Comparison of ENCODE assay signal across 1 cellular context in genomic region chr19:4636151-4636717, GRCh38.
TF ChIP-seq lines count a peak whose summit lies in the region.

No MANE protein-coding gene starts in this region.

TF ChIP-seq in HepG2, 621 proteins besides CTCF, POLR2A, EP300 and RAD21 (continued from another document and continues in another):
- TF ChIP-seq STAT6 (CRISPR knock-in tag; IDR thresholded peaks at IDR 0.05; ENCODE audit: borderline replicate concordance), result no peak
- TF ChIP-seq ATRX (CRISPR knock-in tag; IDR thresholded peaks at IDR 0.05; ENCODE audit: borderline replicate concordance), result no peak
- peak; percentile 40; the same call in 1 of the 2 replicates for TF ChIP-seq ZNF317 (CRISPR knock-in tag; IDR thresholded peaks at IDR 0.05)
- no peak for TF ChIP-seq ZNF576 (CRISPR knock-in tag; IDR thresholded peaks at IDR 0.05)
- TF ChIP-seq SKIL (CRISPR knock-in tag; IDR thresholded peaks at IDR 0.05; ENCODE audit: borderline replicate concordance), result no peak
- no peak for TF ChIP-seq AFF4 (CRISPR knock-in tag; IDR thresholded peaks at IDR 0.05)
- TF ChIP-seq HOXA7 (CRISPR knock-in tag; IDR thresholded peaks at IDR 0.05), result no peak
- TF ChIP-seq ZNF18 (CRISPR knock-in tag; IDR thresholded peaks at IDR 0.05; ENCODE audit: insufficient replicate concordance), result no peak
- TF ChIP-seq NR2C2 (CRISPR knock-in tag; IDR thresholded peaks at IDR 0.05; ENCODE audit: borderline replicate concordance), result no peak; the same call in 1 of the 2 replicates
- no peak for TF ChIP-seq ZSCAN9 (CRISPR knock-in tag; IDR thresholded peaks at IDR 0.05; ENCODE audit: borderline replicate concordance)
- TF ChIP-seq ATF2 (CRISPR knock-in tag; IDR thresholded peaks at IDR 0.05), result peak; percentile 22; the same call in 1 of the 2 replicates
- no peak for TF ChIP-seq THYN1 (CRISPR knock-in tag; IDR thresholded peaks at IDR 0.05; ENCODE audit: borderline replicate concordance, low read depth)
- TF ChIP-seq ZIK1 (CRISPR knock-in tag; IDR thresholded peaks at IDR 0.05; ENCODE audit: borderline replicate concordance, low read depth), result no peak
- no peak for TF ChIP-seq ZFP90 (CRISPR knock-in tag; IDR thresholded peaks at IDR 0.05; ENCODE audit: borderline replicate concordance)
- TF ChIP-seq CEBPB (IDR thresholded peaks at IDR 0.05; ENCODE audit: borderline replicate concordance, low read depth, low read length), result no peak
- TF ChIP-seq ZNF780A (CRISPR knock-in tag; IDR thresholded peaks at IDR 0.05), result no peak
- TF ChIP-seq NCOA1 (CRISPR knock-in tag; IDR thresholded peaks at IDR 0.05), result no peak
- TF ChIP-seq RFXANK (CRISPR knock-in tag; IDR thresholded peaks at IDR 0.05), result no peak
- no peak for TF ChIP-seq KLF11 (CRISPR knock-in tag; IDR thresholded peaks at IDR 0.05)
- TF ChIP-seq SP140L (CRISPR knock-in tag; IDR thresholded peaks at IDR 0.05; ENCODE audit: borderline replicate concordance), result no peak
- TF ChIP-seq NR3C1 (CRISPR knock-in tag; IDR thresholded peaks at IDR 0.05), result no peak
- 0 out of 2 replicates have a peak, but pooled peaks have one; percentile 26 for TF ChIP-seq ZNF788 (CRISPR knock-in tag; IDR thresholded peaks at IDR 0.05; ENCODE audit: borderline replicate concordance)
- no peak for TF ChIP-seq XRCC5 (optimal IDR thresholded peaks at IDR 0.05; ENCODE audit: low read length)
- TF ChIP-seq ZNF407 (CRISPR knock-in tag; IDR thresholded peaks at IDR 0.05; ENCODE audit: not compliant biosample characterization), result peak; percentile 30
- TF ChIP-seq IRF2 (CRISPR knock-in tag; IDR thresholded peaks at IDR 0.05), result no peak; the same call in 1 of the 2 replicates
- no peak for TF ChIP-seq PHF21A (CRISPR knock-in tag; IDR thresholded peaks at IDR 0.05)
- TF ChIP-seq ZSCAN31 (CRISPR knock-in tag; IDR thresholded peaks at IDR 0.05; ENCODE audit: low read depth), result peak; percentile 41; the same call in 1 of the 2 replicates
- no peak for TF ChIP-seq ZBTB21 (CRISPR knock-in tag; IDR thresholded peaks at IDR 0.05)
- TF ChIP-seq TFAP4 (IDR thresholded peaks at IDR 0.05; ENCODE audit: borderline replicate concordance, low read depth), result no peak
- TF ChIP-seq HOXD1 (CRISPR knock-in tag; IDR thresholded peaks at IDR 0.05), result peak; percentile 74; the same call in 1 of the 2 replicates
- TF ChIP-seq IRF1 (CRISPR knock-in tag; IDR thresholded peaks at IDR 0.05; ENCODE audit: low read depth), result no peak
- TF ChIP-seq ZNF768 (CRISPR knock-in tag; IDR thresholded peaks at IDR 0.05), result no peak; the same call in 1 of the 2 replicates
- TF ChIP-seq ZNF256 (CRISPR knock-in tag; conservative IDR thresholded peaks at IDR 0.05), result 0 out of 2 replicates have a peak, but pooled peaks have one; percentile 78
- peak; percentile 69; the same call in 1 of the 2 replicates for TF ChIP-seq SALL2 (CRISPR knock-in tag; IDR thresholded peaks at IDR 0.05)
